15 cellular contexts compared by ENCODE assay signal in genomic region chr16:55912022-55912421, GRCh38. TPM values are rescaled to one million over a fixed set of nuclear protein-coding genes. Genes with fewer than 3 reads are reported as not detected.
DNase-seq lines count a peak whose midpoint lies in the region; ATAC-seq lines count a peak whose summit lies in the region.
"Had no signal": no experiment of that assay in that cellular context is flagged by ENCODE, and none has a peak within 500 bp of the region (broad histone marks: within the 10 kb centered on the region; RNA-seq: fewer than 3 reads in every experiment).

No MANE protein-coding gene starts in this region.

- intact Hi-C loops in left ventricle myocardium superior (cut with micrococcal nuclease) = no loop called here
- intact Hi-C loops in posterior cingulate gyrus (cut with DNase I) = no loop called here

- ATAC-seq in left ventricle myocardium superior = peak; percentile 90
- ATAC-seq in HG03442 (IDR thresholded peaks at IDR 0.05; ENCODE audit: unreplicated experiment) = no peak
- ATAC-seq in GM18867 (IDR thresholded peaks at IDR 0.05; ENCODE audit: unreplicated experiment) = no peak

- H3K27ac ChIP-seq in angular gyrus (ENCODE audit: low read depth, low read length) = peak overlapping the region; percentile 41
- H3K27ac ChIP-seq: esophagus muscularis mucosa had no signal

- DNase-seq in NCI-H1694 (lab: John Stamatoyannopoulos, UW) = peak; percentile 91
- peak; percentile 73 for DNase-seq in left ventricle myocardium superior
- DNase-seq in posterior cingulate gyrus = peak; percentile 22 to 96 (median 75)
- DNase-seq in COLO668 (lab: John Stamatoyannopoulos, UW; ENCODE audit: unreplicated experiment) = no peak
- DNase-seq: activated gamma-delta T cell treated with Interleukin-2 at 50 U/mL for 16 hours, Karpas-422, NCI-H1436 had no signal

RNA-seq across cellular contexts. Expression of gene CES5A, which starts 36.8 kb away (rescaled TPM):
- total RNA-seq in left ventricle myocardium superior = not detected
- total RNA-seq: astrocyte; Daoy; esophagus muscularis mucosa; progenitor cell of endocrine pancreas; T-helper 2 cell treated with Interferon-gamma antibody and Interleukin-4, amounts not matched to agents 100 ng/mL and 5 ng/mL, for 36 hours had no signal
